In genomic region chr17:78375401-78376079, GRCh38 we compare ENCODE assay signal across 9 cellular contexts. TPM values are rescaled to one million over a fixed set of nuclear protein-coding genes. Genes with fewer than 3 reads are reported as not detected.
DNase-seq lines count a peak whose midpoint lies in the region; ATAC-seq and TF ChIP-seq lines count a peak whose summit lies in the region.
"Had no signal": no experiment of that assay in that cellular context is flagged by ENCODE, and none has a peak within 500 bp of the region (broad histone marks: within the 10 kb centered on the region; RNA-seq: fewer than 3 reads in every experiment).

No MANE protein-coding gene starts in this region.

- TF ChIP-seq CTCF in foreskin fibroblast (IDR thresholded peaks at IDR 0.05; ENCODE audit: low read depth, low read length) = no peak

- peak overlapping the region; percentile 90 for H3K14ac ChIP-seq in trophoblast cell (ENCODE audit: low read length)

- H3K9ac ChIP-seq in trophoblast cell (ENCODE audit: low read length) = no peak overlapping the region

- H3K23ac ChIP-seq in trophoblast cell (ENCODE audit: low read length) = no peak overlapping the region

- H4K12ac ChIP-seq in trophoblast cell (ENCODE audit: low read depth, low read length) = no peak overlapping the region

- peak overlapping the region; percentile 36 for H3K18ac ChIP-seq in trophoblast cell (ENCODE audit: low read length)

- H3K27me3 ChIP-seq in trophoblast cell (ENCODE audit: insufficient read depth, low read length) = no peaks in the 10 kb centered on the region

- H3K4ac ChIP-seq in trophoblast cell (ENCODE audit: low read depth, low read length) = peak overlapping the region; percentile 3

- H3K4me1 ChIP-seq in trophoblast cell (ENCODE audit: control insufficient read depth in 1 of 2, insufficient read depth in 2 of 2, low read length in 2 of 2) = peaks cover 42 to 48% of the 10 kb centered on the region in 2 experiments

- H3K36me3 ChIP-seq in trophoblast cell (ENCODE audit: control insufficient read depth in 1 of 2, insufficient read depth in 2 of 2, low read length in 2 of 2) = no peaks in the 10 kb centered on the region

- no peak overlapping the region for H3K4me3 ChIP-seq in foreskin fibroblast (ENCODE audit: low read depth in 1 of 2, low read length in 2 of 2)
- no peak overlapping the region for H3K4me3 ChIP-seq in trophoblast cell (ENCODE audit: low read depth, low read length)

- H4K91ac ChIP-seq in trophoblast cell (ENCODE audit: low read depth, low read length) = peak overlapping the region; percentile 98

- no CpG with 5 or more reads among the region's 9 CpGs for WGBS in trophoblast cell (ENCODE audit: extremely low coverage, insufficient coverage, insufficient read length)

- H3K4me2 ChIP-seq in trophoblast cell (ENCODE audit: low read length) = peak overlapping the region; percentile 51

- peak overlapping the region; percentile 97 for H2BK5ac ChIP-seq in trophoblast cell (ENCODE audit: low read depth, low read length, poor library complexity)

- H3K79me1 ChIP-seq in trophoblast cell (ENCODE audit: low read length) = peaks cover 67% of the 10 kb centered on the region

- H2BK12ac ChIP-seq in trophoblast cell (ENCODE audit: low read length) = peak overlapping the region; percentile 95

- no peak for ATAC-seq in HG03196 (IDR thresholded peaks at IDR 0.05; ENCODE audit: unreplicated experiment)
- no peak for ATAC-seq in HG03520 (IDR thresholded peaks at IDR 0.05; ENCODE audit: unreplicated experiment)

- peak overlapping the region; percentile 96 for H4K8ac ChIP-seq in trophoblast cell (ENCODE audit: low read depth, low read length)

- H3K27ac ChIP-seq in trophoblast cell (ENCODE audit: low read depth, low read length) = peak overlapping the region; percentile 100

- peak overlapping the region; percentile 94 for H2BK120ac ChIP-seq in trophoblast cell (ENCODE audit: insufficient read depth, low read length, poor library complexity)

- peaks cover 22% of the 10 kb centered on the region for H3K79me2 ChIP-seq in trophoblast cell (ENCODE audit: control insufficient read depth, insufficient read depth, low read length, poor library complexity)

- DNase-seq in ELR (ENCODE audit: low read depth) (peak; percentile 97), T1000 (lab: John Stamatoyannopoulos, UW) (peak; percentile 26), foreskin fibroblast (peak; percentile 87 to 90), trophoblast cell (peak; percentile 70 to 89), NCI-H510A (lab: John Stamatoyannopoulos, UW) (no peak), activated gamma-delta T cell (lab: John Stamatoyannopoulos, UW) (no peak)
- DNase-seq: cortex of kidney had no signal

- no peaks in the 10 kb centered on the region for H3K9me3 ChIP-seq in trophoblast cell (ENCODE audit: insufficient read depth, low read depth, low read length)

- H2AK5ac ChIP-seq in trophoblast cell (ENCODE audit: low read length) = peak overlapping the region; percentile 6

- H2AFZ ChIP-seq in trophoblast cell (ENCODE audit: insufficient read depth, low read length, poor library complexity) = peak overlapping the region; percentile 89

RNA-seq across cellular contexts. Expression of gene PGS1, which starts 2.9 kb away (rescaled TPM):
- 23.9 and 26.5 TPM in 2 replicates for polyA plus RNA-seq in trophoblast cell (2013)

RNA-seq across cellular contexts. Expression of gene SOCS3, which starts 15.7 kb away (rescaled TPM):
- polyA plus RNA-seq in trophoblast cell (2013) = 33.2 and 33.8 TPM in 2 replicates

Comparison
In these comparisons a context has a peak if more than half of its experiments do, and no peak if none do; other contexts are left out.
1. DNase-seq: peak in ELR (single experiment), T1000 (single experiment), foreskin fibroblast (2 of 2) and trophoblast cell (2 of 2); none in NCI-H510A (single experiment) and activated gamma-delta T cell (single experiment).